Comparison of ENCODE assay signal across 15 cellular contexts in the genomic region with DNA sequence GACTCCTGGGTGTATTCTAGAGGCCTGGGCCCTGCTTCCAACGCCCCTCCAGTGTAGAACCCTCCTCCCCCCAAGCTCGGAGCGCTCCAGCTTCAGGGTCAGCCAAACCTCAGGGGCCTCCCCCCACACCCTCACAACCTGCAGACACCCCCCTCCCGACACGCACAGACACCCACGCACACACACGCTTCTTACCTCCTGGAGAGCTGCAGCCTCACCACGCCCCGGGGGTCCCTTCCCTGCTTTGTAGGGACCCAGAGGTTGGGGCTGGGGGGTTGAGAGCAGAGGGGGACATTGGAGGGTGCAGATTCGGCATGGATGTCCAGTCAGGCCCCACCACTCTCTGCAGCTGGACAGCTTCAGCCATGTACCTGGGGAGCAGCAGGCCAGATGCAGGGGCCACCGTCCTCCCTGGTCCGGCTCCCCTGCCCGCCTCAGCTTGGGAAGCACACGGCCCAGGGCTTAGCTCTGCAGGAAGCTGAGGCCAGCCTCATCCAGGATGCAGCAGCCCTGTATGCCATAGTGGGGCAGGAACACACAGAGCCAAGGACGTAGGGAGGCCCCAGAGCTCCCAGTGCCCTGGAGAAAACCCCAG. TPM values are rescaled to one million over a fixed set of nuclear protein-coding genes. Genes with fewer than 3 reads are reported as not detected.
DNase-seq lines count a peak whose midpoint lies in the region; ATAC-seq and TF ChIP-seq lines count a peak whose summit lies in the region.
"Had no signal": no experiment of that assay in that cellular context is flagged by ENCODE, and none has a peak within 500 bp of the region (broad histone marks: within the 10 kb centered on the region; RNA-seq: fewer than 3 reads in every experiment).

No MANE protein-coding gene starts in this region.

- POLR2A ChIA-PET in activated CD4-positive, alpha-beta memory T cell treated with anti-CD3 and anti-CD28 coated beads for 36 hours (lab: Charles Lee), result interaction anchor here (2.0 kb wide), 1 partner anchor 18 kb away, joined by 8 read pairs; no protein-coding TSS in a partner anchor

- no peaks in the 10 kb centered on the region for H3K27me3 Mint-ChIP-seq in activated naive CD4-positive, alpha-beta T cell treated with anti-CD3 and anti-CD28 coated beads, Interleukin-2, amount 50 U/mL, for 24 hours
- H3K27me3 Mint-ChIP-seq in activated naive CD4-positive, alpha-beta T cell treated with anti-CD3 and anti-CD28 coated beads for 36 hours (ENCODE audit: low read depth), result no peaks in the 10 kb centered on the region
- H3K27me3 Mint-ChIP-seq in T-helper 17 cell, result no peaks in the 10 kb centered on the region
- H3K27me3 Mint-ChIP-seq in nephron progenitor cell (ENCODE audit: low read depth, poor library complexity), result peaks cover 7% of the 10 kb centered on the region
- H3K27me3 Mint-ChIP-seq in stimulated activated naive B cell treated with anti-CD40 and anti-IgM and Interleukin-4, amounts not matched to agents 10 μg/mL and 1 μg/mL and 100 μg/mL, for 72 hours, result no peaks in the 10 kb centered on the region
- peaks cover 1% of the 10 kb centered on the region for H3K27me3 Mint-ChIP-seq in activated CD4-positive, alpha-beta memory T cell treated with anti-CD3 and anti-CD28 coated beads for 36 hours

- intact Hi-C loops in activated naive CD4-positive, alpha-beta T cell treated with anti-CD3 and anti-CD28 coated beads for 36 hours (cut with micrococcal nuclease), result loop anchor here (5.0 kb wide), 1 partner anchor 336 kb away; no protein-coding TSS in a partner anchor
- intact Hi-C loops in activated CD4-positive, alpha-beta memory T cell treated with anti-CD3 and anti-CD28 coated beads for 36 hours (cut with micrococcal nuclease), result no loop called here
- intact Hi-C loops in ascending aorta (cut with DNase I), result loop anchor here (5.0 kb wide), 1 partner anchor 126 kb away; no protein-coding TSS in a partner anchor

- peaks cover 4% of the 10 kb centered on the region for H3K4me1 Mint-ChIP-seq in activated naive CD4-positive, alpha-beta T cell treated with anti-CD3 and anti-CD28 coated beads, Interleukin-2, amount 50 U/mL, for 24 hours
- peaks cover 12% of the 10 kb centered on the region for H3K4me1 Mint-ChIP-seq in activated naive CD4-positive, alpha-beta T cell treated with anti-CD3 and anti-CD28 coated beads for 36 hours (ENCODE audit: low read depth)
- H3K4me1 Mint-ChIP-seq in T-helper 17 cell (peaks cover 6% of the 10 kb centered on the region), nephron progenitor cell (peaks cover 5% of the 10 kb centered on the region)
- peaks cover 27 to 58% of the 10 kb centered on the region in 2 donors for H3K4me1 Mint-ChIP-seq in stimulated activated naive B cell treated with anti-CD40 and anti-IgM and Interleukin-4, amounts not matched to agents 10 μg/mL and 1 μg/mL and 100 μg/mL, for 72 hours
- peaks cover 24% of the 10 kb centered on the region for H3K4me1 Mint-ChIP-seq in activated CD4-positive, alpha-beta memory T cell treated with anti-CD3 and anti-CD28 coated beads for 36 hours (ENCODE audit: low read depth)

- no peak overlapping the region for H3K4me3 ChIP-seq in ascending aorta
- H3K4me3 ChIP-seq: GM23338 had no signal

- DNase-seq in activated naive CD4-positive, alpha-beta T cell treated with anti-CD3 and anti-CD28 coated beads for 36 hours, result no peak
- DNase-seq in T-helper 17 cell (no peak), nephron progenitor cell (no peak), ascending aorta (ENCODE audit: low spot score in 2 of 2) (no peak)
- no peak for DNase-seq in stimulated activated naive B cell treated with anti-CD40 and anti-IgM and Interleukin-4, amounts not matched to agents 10 μg/mL and 1 μg/mL and 100 μg/mL, for 72 hours
- DNase-seq in activated CD4-positive, alpha-beta memory T cell treated with anti-CD3 and anti-CD28 coated beads for 36 hours, result no peak
- DNase-seq: CD4-positive, CD25-positive, alpha-beta regulatory T cell; H9 had no signal

- peak overlapping the region; percentile 41 for H3K27ac Mint-ChIP-seq in activated naive CD4-positive, alpha-beta T cell treated with anti-CD3 and anti-CD28 coated beads, Interleukin-2, amount 50 U/mL, for 24 hours
- no peak overlapping the region for H3K27ac Mint-ChIP-seq in activated naive CD4-positive, alpha-beta T cell treated with anti-CD3 and anti-CD28 coated beads for 36 hours
- H3K27ac Mint-ChIP-seq in T-helper 17 cell, result peak overlapping the region; percentile 80
- peak overlapping the region; percentile 91 for H3K27ac Mint-ChIP-seq in nephron progenitor cell
- peak overlapping the region; percentile 67 for H3K27ac Mint-ChIP-seq in stimulated activated naive B cell treated with anti-CD40 and anti-IgM and Interleukin-4, amounts not matched to agents 10 μg/mL and 1 μg/mL and 100 μg/mL, for 72 hours
- H3K27ac Mint-ChIP-seq in activated CD4-positive, alpha-beta memory T cell treated with anti-CD3 and anti-CD28 coated beads for 36 hours, result no peak overlapping the region
- H3K27ac Mint-ChIP-seq: CD4-positive, CD25-positive, alpha-beta regulatory T cell; GM23338 had no signal

- no peaks in the 10 kb centered on the region for H3K4me1 ChIP-seq in ascending aorta

- no peaks in the 10 kb centered on the region for H3K27me3 ChIP-seq in ascending aorta

- H3K9me3 ChIP-seq in T-helper 17 cell (ENCODE audit: control insufficient read depth, low read length, poor library complexity, severe bottlenecking), result no peaks in the 10 kb centered on the region
- H3K9me3 ChIP-seq in ascending aorta, result no peaks in the 10 kb centered on the region

- H3K27ac ChIP-seq in ascending aorta, result no peak overlapping the region
- H3K27ac ChIP-seq: 22Rv1 had no signal

- no peaks in the 10 kb centered on the region for H3K36me3 Mint-ChIP-seq in activated naive CD4-positive, alpha-beta T cell treated with anti-CD3 and anti-CD28 coated beads, Interleukin-2, amount 50 U/mL, for 24 hours
- H3K36me3 Mint-ChIP-seq in activated naive CD4-positive, alpha-beta T cell treated with anti-CD3 and anti-CD28 coated beads for 36 hours (ENCODE audit: low read depth), result no peaks in the 10 kb centered on the region
- H3K36me3 Mint-ChIP-seq in T-helper 17 cell (ENCODE audit: low read depth) (no peaks in the 10 kb centered on the region), nephron progenitor cell (ENCODE audit: low read depth) (no peaks in the 10 kb centered on the region)
- H3K36me3 Mint-ChIP-seq in stimulated activated naive B cell treated with anti-CD40 and anti-IgM and Interleukin-4, amounts not matched to agents 10 μg/mL and 1 μg/mL and 100 μg/mL, for 72 hours, result no peaks in the 10 kb centered on the region
- H3K36me3 Mint-ChIP-seq in activated CD4-positive, alpha-beta memory T cell treated with anti-CD3 and anti-CD28 coated beads for 36 hours, result no peaks in the 10 kb centered on the region
- H3K36me3 Mint-ChIP-seq: CD4-positive, CD25-positive, alpha-beta regulatory T cell had no signal

- CTCF ChIA-PET in activated naive CD4-positive, alpha-beta T cell treated with anti-CD3 and anti-CD28 coated beads for 36 hours (lab: Charles Lee), result interaction anchor here (0.7 to 12.2 kb wide), 5 partner anchors 9 to 172 kb away, joined by 3 to 186 read pairs (median 4); no protein-coding TSS in a partner anchor
- CTCF ChIA-PET in activated CD4-positive, alpha-beta memory T cell treated with anti-CD3 and anti-CD28 coated beads for 36 hours (lab: Charles Lee), result interaction anchor here (1.0 to 11.5 kb wide), 7 partner anchors 118 to 176 kb away, joined by 3 to 292 read pairs (median 3); no protein-coding TSS in a partner anchor

- TF ChIP-seq CTCF in nephron progenitor cell (IDR thresholded peaks at IDR 0.05) (no peak), ascending aorta (IDR thresholded peaks at IDR 0.05) (no peak)

- no peak overlapping the region for H3K4me3 Mint-ChIP-seq in activated naive CD4-positive, alpha-beta T cell treated with anti-CD3 and anti-CD28 coated beads, Interleukin-2, amount 50 U/mL, for 24 hours
- no peak overlapping the region for H3K4me3 Mint-ChIP-seq in activated naive CD4-positive, alpha-beta T cell treated with anti-CD3 and anti-CD28 coated beads for 36 hours
- no peak overlapping the region for H3K4me3 Mint-ChIP-seq in T-helper 17 cell
- H3K4me3 Mint-ChIP-seq in nephron progenitor cell, result no peak overlapping the region
- H3K4me3 Mint-ChIP-seq in stimulated activated naive B cell treated with anti-CD40 and anti-IgM and Interleukin-4, amounts not matched to agents 10 μg/mL and 1 μg/mL and 100 μg/mL, for 72 hours, result no peak overlapping the region
- H3K4me3 Mint-ChIP-seq in activated CD4-positive, alpha-beta memory T cell treated with anti-CD3 and anti-CD28 coated beads for 36 hours, result no peak overlapping the region
- H3K4me3 Mint-ChIP-seq: CD4-positive, CD25-positive, alpha-beta regulatory T cell; GM23338; H9 had no signal

- no peaks in the 10 kb centered on the region for H3K36me3 ChIP-seq in ascending aorta

- H3K9me3 Mint-ChIP-seq in activated naive CD4-positive, alpha-beta T cell treated with anti-CD3 and anti-CD28 coated beads, Interleukin-2, amount 50 U/mL, for 24 hours, result no peaks in the 10 kb centered on the region
- no peaks in the 10 kb centered on the region for H3K9me3 Mint-ChIP-seq in activated naive CD4-positive, alpha-beta T cell treated with anti-CD3 and anti-CD28 coated beads for 36 hours
- no peaks in the 10 kb centered on the region for H3K9me3 Mint-ChIP-seq in nephron progenitor cell
- H3K9me3 Mint-ChIP-seq in stimulated activated naive B cell treated with anti-CD40 and anti-IgM and Interleukin-4, amounts not matched to agents 10 μg/mL and 1 μg/mL and 100 μg/mL, for 72 hours, result no peaks in the 10 kb centered on the region
- no peaks in the 10 kb centered on the region for H3K9me3 Mint-ChIP-seq in activated CD4-positive, alpha-beta memory T cell treated with anti-CD3 and anti-CD28 coated beads for 36 hours
- H3K9me3 Mint-ChIP-seq: CD4-positive, CD25-positive, alpha-beta regulatory T cell; GM23338; H9 had no signal

- no peak for ATAC-seq in T-helper 17 cell
- no peak for ATAC-seq in stimulated activated naive B cell treated with anti-CD40 and anti-IgM and Interleukin-4, amounts not matched to agents 10 μg/mL and 1 μg/mL and 100 μg/mL, for 72 hours (replicated peaks)
- no peak for ATAC-seq in GM19023 (IDR thresholded peaks at IDR 0.05; ENCODE audit: unreplicated experiment)
- ATAC-seq: GM23338 had no signal

RNA-seq across cellular contexts. Expression of a gene that starts 13.0 kb away (rescaled TPM):
- not detected for total RNA-seq in activated naive CD4-positive, alpha-beta T cell treated with anti-CD3 and anti-CD28 coated beads for 36 hours
- total RNA-seq in T-helper 17 cell, result not detected
- total RNA-seq in activated CD4-positive, alpha-beta memory T cell treated with anti-CD3 and anti-CD28 coated beads for 36 hours, result under 1 TPM in 1 of 2 experiments, not detected in 1; 0.36 TPM
- not detected for total RNA-seq in ascending aorta
- total RNA-seq: A673; CD4-positive, CD25-positive, alpha-beta regulatory T cell; Daoy; HT1080 had no signal

RNA-seq across cellular contexts. Expression of a gene that starts 18.2 kb away (rescaled TPM):
- total RNA-seq in activated naive CD4-positive, alpha-beta T cell treated with anti-CD3 and anti-CD28 coated beads for 36 hours, result not detected
- total RNA-seq in T-helper 17 cell, result not detected
- not detected for total RNA-seq in activated CD4-positive, alpha-beta memory T cell treated with anti-CD3 and anti-CD28 coated beads for 36 hours
- total RNA-seq in ascending aorta, result not detected
- total RNA-seq: A673; CD4-positive, CD25-positive, alpha-beta regulatory T cell; Daoy; HT1080 had no signal

Comparison
In these comparisons a context has a peak if more than half of its experiments do, and no peak if none do; other contexts are left out.
1. H3K27ac Mint-ChIP-seq: peak in activated naive CD4-positive, alpha-beta T cell treated with anti-CD3 and anti-CD28 coated beads, Interleukin-2, amount 50 U/mL, for 24 hours (single experiment), T-helper 17 cell (single experiment), nephron progenitor cell (single experiment) and stimulated activated naive B cell treated with anti-CD40 and anti-IgM and Interleukin-4, amounts not matched to agents 10 μg/mL and 1 μg/mL and 100 μg/mL, for 72 hours (single experiment); none in activated naive CD4-positive, alpha-beta T cell treated with anti-CD3 and anti-CD28 coated beads for 36 hours (single experiment) and activated CD4-positive, alpha-beta memory T cell treated with anti-CD3 and anti-CD28 coated beads for 36 hours (single experiment).